ENCODE assay signal across 1 cellular context in genomic region chr7:2956526-2957368, GRCh38.
A peak's percentile ranks its signal among the peaks of the same experiment; 100 is the strongest.
TF ChIP-seq lines count a peak whose summit lies in the region.

No MANE protein-coding gene starts in this region.

TF ChIP-seq in K562, 482 proteins besides CTCF, POLR2A, EP300 and RAD21 (continued from another document and continues in another):
- TF ChIP-seq BACH1 (tag; IDR thresholded peaks at IDR 0.05): peak; percentile 94
- TF ChIP-seq XRCC4 (IDR thresholded peaks at IDR 0.05; ENCODE audit: extremely low read depth, insufficient read depth, insufficient read length): no peak
- peak; percentile 95 for TF ChIP-seq FOSL1 (tag; conservative IDR thresholded peaks at IDR 0.05)
- TF ChIP-seq HBP1 (CRISPR knock-in tag; IDR thresholded peaks at IDR 0.05): peak; percentile 62; the same call in 1 of the 2 replicates
- no peak for TF ChIP-seq NR2C2 (CRISPR knock-in tag; IDR thresholded peaks at IDR 0.05)
- TF ChIP-seq NR2C2 (tag; IDR thresholded peaks at IDR 0.05): peak; percentile 94
- no peak for TF ChIP-seq HMG20A (CRISPR knock-in tag; conservative IDR thresholded peaks at IDR 0.05)
- no peak for TF ChIP-seq NFYB (IDR thresholded peaks at IDR 0.05; ENCODE audit: extremely low read depth, insufficient read length)
- TF ChIP-seq NKRF (IDR thresholded peaks at IDR 0.05; ENCODE audit: borderline replicate concordance): no peak
- no peak for TF ChIP-seq EWSR1 (IDR thresholded peaks at IDR 0.05; ENCODE audit: borderline replicate concordance, low read depth, partially characterized antibody)
- TF ChIP-seq ZNF431 (CRISPR knock-in tag; IDR thresholded peaks at IDR 0.05): no peak
- no peak for TF ChIP-seq RBM17 (IDR thresholded peaks at IDR 0.05; ENCODE audit: borderline replicate concordance, low read depth, low read length)
- TF ChIP-seq ZNF512 (tag; IDR thresholded peaks at IDR 0.05): no peak
- no peak for TF ChIP-seq MXD1 (CRISPR knock-in tag; IDR thresholded peaks at IDR 0.05; ENCODE audit: borderline replicate concordance, poor library complexity, severe bottlenecking)
- no peak for TF ChIP-seq ZNF217 (CRISPR knock-in tag; IDR thresholded peaks at IDR 0.05)
- peak; percentile 54; the same call in 1 of the 2 replicates for TF ChIP-seq NR2C1 (IDR thresholded peaks at IDR 0.05)
- TF ChIP-seq NR2C1 (tag; IDR thresholded peaks at IDR 0.05): peak; percentile 86
- no peak for TF ChIP-seq CSDE1 (IDR thresholded peaks at IDR 0.05)
- TF ChIP-seq KLF16 (IDR thresholded peaks at IDR 0.05): no peak
- no peak for TF ChIP-seq AFF4 (CRISPR knock-in tag; IDR thresholded peaks at IDR 0.05)
- peak; percentile 22; the same call in 1 of the 2 replicates for TF ChIP-seq MITF (IDR thresholded peaks at IDR 0.05)
- no peak for TF ChIP-seq ILF3 (IDR thresholded peaks at IDR 0.05; ENCODE audit: borderline replicate concordance)
- no peak for TF ChIP-seq ZBTB33 (CRISPR knock-in tag; IDR thresholded peaks at IDR 0.05)
- TF ChIP-seq FIP1L1 (IDR thresholded peaks at IDR 0.05; ENCODE audit: low read depth, low read length, poor library complexity, severe bottlenecking): no peak
- no peak for TF ChIP-seq E2F4 (CRISPR knock-in tag; IDR thresholded peaks at IDR 0.05; ENCODE audit: low read depth)
- TF ChIP-seq KLF1 (tag; IDR thresholded peaks at IDR 0.05): 0 out of 2 replicates have a peak, but pooled peaks have one; percentile 56
- peak; percentile 83 for TF ChIP-seq ATF3 (IDR thresholded peaks at IDR 0.05)
- TF ChIP-seq ATF3 (CRISPR knock-in tag; conservative IDR thresholded peaks at IDR 0.05): 0 out of 2 replicates have a peak, but pooled peaks have one; percentile 53
- no peak for TF ChIP-seq TFE3 (CRISPR knock-in tag; IDR thresholded peaks at IDR 0.05)
- TF ChIP-seq CEBPB (tag; IDR thresholded peaks at IDR 0.05): no peak
- peak; percentile 94 for TF ChIP-seq ZNF316 (IDR thresholded peaks at IDR 0.05)
- peak; percentile 51; the same call in 1 of the 2 replicates for TF ChIP-seq GTF2A2 (tag; IDR thresholded peaks at IDR 0.05)
- TF ChIP-seq HLTF (IDR thresholded peaks at IDR 0.05): no peak
- TF ChIP-seq CBX3 (IDR thresholded peaks at IDR 0.05; ENCODE audit: borderline replicate concordance in 1 of 2, low read length in 2 of 2): no peak
- TF ChIP-seq DLX4 (CRISPR knock-in tag; IDR thresholded peaks at IDR 0.05): no peak
- TF ChIP-seq SMARCA5 (IDR thresholded peaks at IDR 0.05): no peak
- no peak for TF ChIP-seq DNMT1 (IDR thresholded peaks at IDR 0.05)
- no peak for TF ChIP-seq PHF20 (IDR thresholded peaks at IDR 0.05; ENCODE audit: partially characterized antibody)
- TF ChIP-seq ZNF398 (CRISPR knock-in tag; IDR thresholded peaks at IDR 0.05): no peak
- peak; percentile 94 for TF ChIP-seq LEF1 (IDR thresholded peaks at IDR 0.05)
- TF ChIP-seq HDAC1 (IDR thresholded peaks at IDR 0.05): peak in 1 of 2 experiments; percentile 28; a peak in 1 of 4 replicates
- TF ChIP-seq MEF2A (IDR thresholded peaks at IDR 0.05; ENCODE audit: control insufficient read depth, low read depth, low read length): no peak
- TF ChIP-seq USF2 (CRISPR knock-in tag; IDR thresholded peaks at IDR 0.05): no peak
